ENCODE assay signal across 2 cellular contexts in the genomic region with DNA sequence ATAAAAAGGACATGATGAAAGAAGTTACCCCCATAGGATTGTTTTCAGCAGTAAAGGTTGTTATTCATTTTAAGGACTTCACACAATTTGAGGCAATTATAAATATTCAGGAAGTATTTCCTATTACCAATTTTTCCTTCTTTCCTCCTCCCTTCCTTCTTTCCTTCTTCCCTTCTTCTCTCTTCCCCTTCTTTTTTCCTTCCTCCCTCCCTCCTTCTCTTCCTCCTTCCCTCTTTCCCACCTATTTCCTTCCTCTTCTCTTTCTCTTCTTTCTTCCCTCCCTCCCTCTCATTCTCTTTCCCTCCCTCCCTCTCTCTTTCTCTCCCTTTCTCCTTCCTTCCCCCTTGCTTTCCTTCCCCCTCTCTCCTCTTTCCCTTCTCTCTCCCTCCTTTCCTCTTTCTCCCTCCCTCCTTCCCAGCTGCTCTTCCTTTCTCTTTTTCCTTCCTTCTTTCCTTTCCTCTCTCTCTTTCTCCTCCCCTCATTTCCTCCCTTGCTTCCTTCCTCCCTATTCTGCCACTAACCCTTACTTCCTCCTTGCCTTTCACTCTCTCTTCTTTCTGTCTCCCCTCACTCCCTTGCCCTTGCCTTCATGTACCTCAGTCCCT.
TF ChIP-seq lines count a peak whose summit lies in the region.

No MANE protein-coding gene starts in this region.

TF ChIP-seq in IMR-90, 13 proteins besides CTCF, POLR2A, EP300 and RAD21:
- TF ChIP-seq BHLHE40 (IDR thresholded peaks at IDR 0.05; ENCODE audit: low read depth, low read length), result no peak
- TF ChIP-seq, protein P1, sequence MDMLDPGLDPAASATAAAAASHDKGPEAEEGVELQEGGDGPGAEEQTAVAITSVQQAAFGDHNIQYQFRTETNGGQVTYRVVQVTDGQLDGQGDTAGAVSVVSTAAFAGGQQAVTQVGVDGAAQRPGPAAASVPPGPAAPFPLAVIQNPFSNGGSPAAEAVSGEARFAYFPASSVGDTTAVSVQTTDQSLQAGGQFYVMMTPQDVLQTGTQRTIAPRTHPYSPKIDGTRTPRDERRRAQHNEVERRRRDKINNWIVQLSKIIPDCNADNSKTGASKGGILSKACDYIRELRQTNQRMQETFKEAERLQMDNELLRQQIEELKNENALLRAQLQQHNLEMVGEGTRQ (IDR thresholded peaks at IDR 0.05; ENCODE audit: low read depth, low read length), result no peak
- no peak for TF ChIP-seq MXI1 (IDR thresholded peaks at IDR 0.05; ENCODE audit: borderline replicate concordance, low read depth, low read length)
- no peak for TF ChIP-seq RCOR1 (IDR thresholded peaks at IDR 0.05; ENCODE audit: insufficient replicate concordance, low read length)
- TF ChIP-seq MAFK (IDR thresholded peaks at IDR 0.05; ENCODE audit: low read depth, low read length), result no peak
- TF ChIP-seq, protein P2, sequence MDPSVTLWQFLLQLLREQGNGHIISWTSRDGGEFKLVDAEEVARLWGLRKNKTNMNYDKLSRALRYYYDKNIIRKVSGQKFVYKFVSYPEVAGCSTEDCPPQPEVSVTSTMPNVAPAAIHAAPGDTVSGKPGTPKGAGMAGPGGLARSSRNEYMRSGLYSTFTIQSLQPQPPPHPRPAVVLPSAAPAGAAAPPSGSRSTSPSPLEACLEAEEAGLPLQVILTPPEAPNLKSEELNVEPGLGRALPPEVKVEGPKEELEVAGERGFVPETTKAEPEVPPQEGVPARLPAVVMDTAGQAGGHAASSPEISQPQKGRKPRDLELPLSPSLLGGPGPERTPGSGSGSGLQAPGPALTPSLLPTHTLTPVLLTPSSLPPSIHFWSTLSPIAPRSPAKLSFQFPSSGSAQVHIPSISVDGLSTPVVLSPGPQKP (IDR thresholded peaks at IDR 0.05; ENCODE audit: borderline replicate concordance, low read depth, low read length), result no peak
- no peak for TF ChIP-seq FOS (IDR thresholded peaks at IDR 0.05; ENCODE audit: low read depth, low read length)
- TF ChIP-seq CHD1 (IDR thresholded peaks at IDR 0.05; ENCODE audit: low read depth, low read length), result no peak
- TF ChIP-seq CEBPB (IDR thresholded peaks at IDR 0.05; ENCODE audit: low read depth, low read length), result no peak
- no peak for TF ChIP-seq RFX5 (IDR thresholded peaks at IDR 0.05; ENCODE audit: low read depth, low read length)
- no peak for TF ChIP-seq MAZ (IDR thresholded peaks at IDR 0.05; ENCODE audit: borderline replicate concordance, low read depth, low read length)
- no peak for TF ChIP-seq NFE2L2 (IDR thresholded peaks at IDR 0.05; ENCODE audit: low read depth, low read length)

TF ChIP-seq in H1, 55 proteins besides CTCF, POLR2A, EP300 and RAD21:
- TF ChIP-seq RNF2 (IDR thresholded peaks at IDR 0.05; ENCODE audit: borderline replicate concordance, low read depth, low read length, missing control alignments, poor library complexity, severe bottlenecking) (no peak), RBBP5 (IDR thresholded peaks at IDR 0.05; ENCODE audit: borderline replicate concordance, low read depth, low read length) (no peak), GTF2F1 (IDR thresholded peaks at IDR 0.05; ENCODE audit: borderline replicate concordance, low read depth, low read length) (no peak), KDM4A (IDR thresholded peaks at IDR 0.05; ENCODE audit: low read depth, low read length, severe bottlenecking) (no peak), HDAC6 (IDR thresholded peaks at IDR 0.05; ENCODE audit: low read depth, low read length) (no peak)
- TF ChIP-seq, protein P3, sequence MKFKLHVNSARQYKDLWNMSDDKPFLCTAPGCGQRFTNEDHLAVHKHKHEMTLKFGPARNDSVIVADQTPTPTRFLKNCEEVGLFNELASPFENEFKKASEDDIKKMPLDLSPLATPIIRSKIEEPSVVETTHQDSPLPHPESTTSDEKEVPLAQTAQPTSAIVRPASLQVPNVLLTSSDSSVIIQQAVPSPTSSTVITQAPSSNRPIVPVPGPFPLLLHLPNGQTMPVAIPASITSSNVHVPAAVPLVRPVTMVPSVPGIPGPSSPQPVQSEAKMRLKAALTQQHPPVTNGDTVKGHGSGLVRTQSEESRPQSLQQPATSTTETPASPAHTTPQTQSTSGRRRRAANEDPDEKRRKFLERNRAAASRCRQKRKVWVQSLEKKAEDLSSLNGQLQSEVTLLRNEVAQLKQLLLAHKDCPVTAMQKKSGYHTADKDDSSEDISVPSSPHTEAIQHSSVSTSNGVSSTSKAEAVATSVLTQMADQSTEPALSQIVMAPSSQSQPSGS (IDR thresholded peaks at IDR 0.05; ENCODE audit: low read length), result no peak
